8 cellular contexts compared by ENCODE assay signal in genomic region chr19:44748426-44749254, GRCh38. TPM values are rescaled to one million over a fixed set of nuclear protein-coding genes. Genes with fewer than 3 reads are reported as not detected.
DNase-seq lines count a peak whose midpoint lies in the region; ATAC-seq and TF ChIP-seq lines count a peak whose summit lies in the region.

TSS of gene BCL3 (plus strand) at chr19:44748708. CDS start at chr19:44748791, 83 bp downstream.

- H3K4me1 Mint-ChIP-seq in T-cell, result peaks cover 55 to 75% (median 59%) of the 10 kb centered on the region in 3 donors

- peak within 1 kb of the TSS; percentile 90 to 92 (median 91) for H3K4me3 Mint-ChIP-seq in T-cell

- in situ Hi-C loops in GM13976 (cut with MboI; ENCODE audit: low sequenced_read_pairs, unreplicated experiment), result no loop called here

- H3K9me3 ChIP-seq in adrenal gland (replicated peaks in 1 of 3) (no peaks in the 10 kb centered on the region), hepatocyte (ENCODE audit: low read depth) (no peaks in the 10 kb centered on the region), skeletal muscle satellite cell (replicated peaks; ENCODE audit: low read length) (no peaks in the 10 kb centered on the region)

- WGBS in adrenal gland, 4 donors, result 0 to 4% (median 1%) methylated on average over 1 to 88 of the region's 88 CpGs
- under 1% methylated on average over 30 of the region's 88 CpGs for WGBS in hepatocyte (ENCODE audit: low lambda C conversion rate, missing lambda C conversion rate)

- H3K27me3 Mint-ChIP-seq in T-cell, result no peaks in the 10 kb centered on the region

- ATAC-seq in HG02840 (IDR thresholded peaks at IDR 0.05; ENCODE audit: low FRiP score, unreplicated experiment) (peak; percentile 36), T-cell (replicated peaks in 1 of 4) (peak; percentile 39 to 56 (median 42))

- CTCF ChIA-PET in T-cell (lab: Charles Lee), result interaction anchor here in 1 of 2 donors (0.6 kb wide), 1 partner anchor 31 kb away, joined by 8 read pairs; no protein-coding TSS in a partner anchor

- intact Hi-C loops in adrenal gland (cut with DNase I), result no loop called here

- peak within 1 kb of the TSS; percentile 87 for H3K9ac ChIP-seq in skeletal muscle satellite cell (ENCODE audit: low read depth, low read length)

- TF ChIP-seq CTCF in GM13976 (IDR thresholded peaks at IDR 0.05; ENCODE audit: borderline replicate concordance, control extremely low read depth, extremely low read depth, insufficient read depth, missing control alignments) (no peak), adrenal gland (IDR thresholded peaks at IDR 0.05) (peak in 1 of 6 experiments; percentile 25), hepatocyte (IDR thresholded peaks at IDR 0.05; ENCODE audit: poor library complexity) (no peak)

- no peaks in the 10 kb centered on the region for H3K9me2 ChIP-seq in hepatocyte (replicated peaks; ENCODE audit: insufficient read depth)

- no peaks in the 10 kb centered on the region for H3K27me3 ChIP-seq in adrenal gland
- no peaks in the 10 kb centered on the region for H3K27me3 ChIP-seq in hepatocyte
- no peaks in the 10 kb centered on the region for H3K27me3 ChIP-seq in skeletal muscle satellite cell (ENCODE audit: control insufficient read depth, insufficient read depth, low read length)

- H3K27ac ChIP-seq in adrenal gland (peak within 1 kb of the TSS; percentile 73 to 98 (median 88)), hepatocyte (peak within 1 kb of the TSS; percentile 100)

- H3K4me3 ChIP-seq in adrenal gland, result peak within 1 kb of the TSS; percentile 28 to 98 (median 74)
- H3K4me3 ChIP-seq in hepatocyte, result peak within 1 kb of the TSS; percentile 70
- peak within 1 kb of the TSS; percentile 77 for H3K4me3 ChIP-seq in skeletal muscle satellite cell (ENCODE audit: low read length)

- H3K4me1 ChIP-seq in adrenal gland (replicated peaks in 1 of 2) (peaks cover 46 to 68% of the 10 kb centered on the region in 2 donors), hepatocyte (ENCODE audit: insufficient read depth) (peaks cover 30% of the 10 kb centered on the region), skeletal muscle satellite cell (ENCODE audit: control insufficient read depth, insufficient read depth, low read length) (peaks cover 63% of the 10 kb centered on the region)

- H4K20me1 ChIP-seq in hepatocyte (ENCODE audit: insufficient read depth, poor library complexity, severe bottlenecking), result no peaks in the 10 kb centered on the region

- POLR2A ChIA-PET in T-cell (lab: Charles Lee), result no interaction called here

- H3K79me2 ChIP-seq in hepatocyte, result peaks cover 29% of the 10 kb centered on the region

- H3K9me3 Mint-ChIP-seq in T-cell, result no peaks in the 10 kb centered on the region

- DNase-seq in GM13976 (ENCODE audit: low spot score), result peak; percentile 86
- DNase-seq in T-cell, result peak in 33 of 34 experiments; percentile 54 to 81 (median 68)
- peak; percentile 68 to 85 (median 75) for DNase-seq in adrenal gland
- DNase-seq in hepatocyte (ENCODE audit: low spot score), result peak; percentile 92
- DNase-seq in cerebellar cortex (ENCODE audit: low spot score), result no peak
- DNase-seq in DMS153 treated with DMSO at 0.1 percent for 48 hours (lab: John Stamatoyannopoulos, UW; ENCODE audit: unreplicated experiment), result no peak

- H3K36me3 ChIP-seq in adrenal gland (replicated peaks in 1 of 2) (peaks cover 0 to 26% of the 10 kb centered on the region in 2 donors), hepatocyte (replicated peaks; ENCODE audit: insufficient read depth, low read depth) (no peaks in the 10 kb centered on the region), skeletal muscle satellite cell (ENCODE audit: insufficient read depth, low read length) (peaks cover 20% of the 10 kb centered on the region)

- peaks cover 6% of the 10 kb centered on the region for H3K36me3 Mint-ChIP-seq in T-cell

- TF ChIP-seq POLR2A in adrenal gland (IDR thresholded peaks at IDR 0.05), result peak; percentile 30

- peak within 1 kb of the TSS; percentile 99 for H3K4me2 ChIP-seq in hepatocyte
- H3K4me2 ChIP-seq in skeletal muscle satellite cell (ENCODE audit: low read length), result peak within 1 kb of the TSS; percentile 95

- H2AFZ ChIP-seq in hepatocyte, result peak within 1 kb of the TSS; percentile 53

- H3K27ac Mint-ChIP-seq in T-cell, result peak within 1 kb of the TSS; percentile 93 to 95

RNA-seq across cellular contexts. Expression of gene BCL3, which starts in this region (rescaled TPM):
- total RNA-seq in T-cell (100 to 1,000 TPM in 1 of 5 donors, 10 to 100 TPM in 4; 18.7 to 103 (median 19.4) TPM), adrenal gland (10 to 100 TPM; 32.3 to 85.1 (median 52.1) TPM), hepatocyte (4.3 and 6.3 TPM in 2 replicates)
- polyA plus RNA-seq in adrenal gland (100 to 1,000 TPM in 1 of 3 donors, 10 to 100 TPM in 2; 10.2 to 120 (median 45.9) TPM), hepatocyte (45.7 and 51.4 TPM in 2 replicates)
- 5.7 and 5.8 TPM in 2 replicates for total RNA-seq in skeletal muscle satellite cell (2012; rRNA removed)

Comparison
In these comparisons a context has a peak if more than half of its experiments do, and no peak if none do; other contexts are left out.
1. DNase-seq: peak in GM13976 (single experiment), T-cell (33 of 34), adrenal gland (7 of 7) and hepatocyte (single experiment); none in cerebellar cortex (single experiment) and DMS153 treated with DMSO at 0.1 percent for 48 hours (single experiment).
2. Peak in every context shown above with its lines, with median percentiles within 50 percentile points of each other: H3K4me3 ChIP-seq.